17 cellular contexts compared by ENCODE assay signal in the genomic region with DNA sequence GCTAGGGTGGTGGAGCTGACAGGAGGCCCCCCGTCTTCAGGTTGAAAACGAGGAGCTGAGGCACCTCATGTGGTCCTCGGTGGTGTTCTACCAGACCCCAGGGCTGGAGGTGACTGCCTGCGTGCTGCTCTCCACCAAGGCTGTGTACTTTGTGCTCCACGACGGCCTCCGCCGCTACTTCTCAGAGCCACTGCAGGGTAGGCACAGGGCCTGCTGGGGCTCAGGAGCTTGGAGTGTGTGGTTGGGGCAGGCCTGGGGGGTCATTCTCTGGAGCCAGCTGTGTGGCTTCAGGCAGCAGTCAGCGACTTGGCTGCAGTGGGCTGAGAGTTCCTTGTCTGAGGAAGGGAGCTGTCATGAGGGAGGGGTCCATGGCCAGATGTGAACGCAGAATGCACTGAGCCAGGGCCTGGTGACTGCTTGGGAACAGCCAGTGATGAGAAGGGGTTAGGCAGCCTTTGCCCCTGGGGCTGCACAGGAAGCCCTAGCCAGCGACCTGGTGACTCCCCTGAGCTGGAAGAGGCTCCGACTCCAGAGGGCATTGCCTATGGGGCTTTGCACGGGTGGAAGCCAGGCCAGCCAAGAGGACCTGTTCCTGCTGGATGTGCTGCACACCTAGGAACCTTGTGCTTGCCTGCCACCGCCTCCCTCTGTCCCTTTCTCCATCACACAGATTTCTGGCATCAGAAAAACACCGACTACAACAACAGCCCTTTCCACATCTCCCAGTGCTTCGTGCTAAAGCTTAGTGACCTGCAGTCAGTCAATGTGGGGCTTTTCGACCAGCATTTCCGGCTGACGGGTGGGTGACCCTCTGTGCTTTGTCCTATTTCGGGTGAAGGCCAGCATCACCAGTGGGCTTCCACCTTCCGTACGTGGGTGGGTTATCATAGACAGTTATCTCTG. TPM values are rescaled to one million over a fixed set of nuclear protein-coding genes. Genes with fewer than 3 reads are reported as not detected.
DNase-seq lines count a peak whose midpoint lies in the region; ATAC-seq and TF ChIP-seq lines count a peak whose summit lies in the region.
"Had no signal": no experiment of that assay in that cellular context is flagged by ENCODE, and none has a peak within 500 bp of the region (broad histone marks: within the 10 kb centered on the region; RNA-seq: fewer than 3 reads in every experiment).

No MANE protein-coding gene starts in this region.

- WGBS in smooth muscle cell (ENCODE audit: low lambda C conversion rate), result 88% methylated on average over 21 of the region's 22 CpGs

- TF ChIP-seq POLR2A in Peyer's patch (IDR thresholded peaks at IDR 0.05), result no peak

- DNase-seq in Peyer's patch (no peak), brain microvascular endothelial cell (no peak), left lung (no peak), smooth muscle cell (lab: John Stamatoyannopoulos, UW; ENCODE audit: unreplicated experiment) (no peak), SK-N-DZ (ENCODE audit: low spot score) (no peak), occipital lobe (lab: John Stamatoyannopoulos, UW) (no peak)
- DNase-seq in stimulated activated CD4-positive, alpha-beta T cell treated with anti-CD3 and anti-CD28 coated beads, Interleukin-2, amount 100 ng/mL, for 48 hours, result no peak
- DNase-seq: activated CD4-positive, CD25-positive, alpha-beta regulatory T cell treated with anti-CD3 and anti-CD28 coated beads, Interleukin-2, amount 50 U/mL, for 72 hours; MM.1S; NCI-H187 treated with DMSO at 0.1 percent for 48 hours; stimulated activated CD4-positive, alpha-beta T cell treated with anti-CD3 and anti-CD28 coated beads, Interleukin-4, amount 100 ng/mL, for 24 hours; T1000 had no signal

- no peaks in the 10 kb centered on the region for H3K79me2 ChIP-seq in smooth muscle cell (ENCODE audit: low read depth)

- no peak for TF ChIP-seq CTCF in Peyer's patch (IDR thresholded peaks at IDR 0.05)
- TF ChIP-seq CTCF in brain microvascular endothelial cell (IDR thresholded peaks at IDR 0.05; ENCODE audit: low read depth, low read length, missing control alignments), result no peak
- TF ChIP-seq CTCF in left lung (IDR thresholded peaks at IDR 0.05), result no peak
- no peak for TF ChIP-seq CTCF in smooth muscle cell (IDR thresholded peaks at IDR 0.05; ENCODE audit: borderline replicate concordance, insufficient read depth, poor library complexity, severe bottlenecking)

- intact Hi-C loops in left lung (cut with DNase I), result no loop called here

- no peak overlapping the region for H2AFZ ChIP-seq in smooth muscle cell (ENCODE audit: low read depth)

- H3K4me1 ChIP-seq in Peyer's patch (peaks cover 0 to 4% (median 0%) of the 10 kb centered on the region in 4 donors), left lung (peaks cover 8 to 61% of the 10 kb centered on the region in 2 donors), smooth muscle cell (ENCODE audit: low read depth) (no peaks in the 10 kb centered on the region)
- H3K4me1 ChIP-seq: SJSA1 had no signal

- H3K9ac ChIP-seq in smooth muscle cell (ENCODE audit: low read depth), result no peak overlapping the region

- peaks cover 38% of the 10 kb centered on the region for H4K20me1 ChIP-seq in smooth muscle cell (ENCODE audit: low read depth)

- H3K9me3 ChIP-seq in Peyer's patch, result no peaks in the 10 kb centered on the region
- no peaks in the 10 kb centered on the region for H3K9me3 ChIP-seq in left lung
- H3K9me3 ChIP-seq in smooth muscle cell (replicated peaks; ENCODE audit: low read depth), result no peaks in the 10 kb centered on the region
- H3K9me3 ChIP-seq: SJSA1, thoracic aorta had no signal

- in situ Hi-C loops in brain microvascular endothelial cell (cut with HindIII; ENCODE audit: low pct_ligation_motif_present, low sequenced_read_pairs), result no loop called here

- ATAC-seq in left lung, result no peak
- ATAC-seq in GM18867 (IDR thresholded peaks at IDR 0.05; ENCODE audit: unreplicated experiment), result no peak

- H3K27ac ChIP-seq in Peyer's patch (peak overlapping the region in 3 of 4 donors; percentile 25 to 64 (median 55)), brain microvascular endothelial cell (peak overlapping the region; percentile 39), left lung (peak overlapping the region; percentile 44 to 86), smooth muscle cell (ENCODE audit: low read depth) (peak overlapping the region; percentile 17)
- H3K27ac ChIP-seq: SJSA1 had no signal

- no peaks in the 10 kb centered on the region for H3F3A ChIP-seq in smooth muscle cell (ENCODE audit: low read depth)

- H3K4me3 ChIP-seq in Peyer's patch, result no peak overlapping the region
- no peak overlapping the region for H3K4me3 ChIP-seq in brain microvascular endothelial cell (ENCODE audit: low read depth, low read length)
- H3K4me3 ChIP-seq in left lung, result no peak overlapping the region
- H3K4me3 ChIP-seq in smooth muscle cell, result no peak overlapping the region
- H3K4me3 ChIP-seq: SJSA1, thoracic aorta had no signal

- H3K4me2 ChIP-seq in smooth muscle cell, result no peak overlapping the region

- H3K27me3 ChIP-seq in Peyer's patch (no peaks in the 10 kb centered on the region), brain microvascular endothelial cell (replicated peaks) (no peaks in the 10 kb centered on the region), left lung (peaks cover 0 to 9% of the 10 kb centered on the region in 2 donors), smooth muscle cell (ENCODE audit: low read depth) (no peaks in the 10 kb centered on the region)
- H3K27me3 ChIP-seq: SJSA1 had no signal

- H3K36me3 ChIP-seq in Peyer's patch, result peaks cover 0 to 77% (median 0%) of the 10 kb centered on the region in 3 donors
- peaks cover 61% of the 10 kb centered on the region for H3K36me3 ChIP-seq in brain microvascular endothelial cell (replicated peaks)
- peaks cover 0 to 80% of the 10 kb centered on the region in 2 donors for H3K36me3 ChIP-seq in left lung
- H3K36me3 ChIP-seq in smooth muscle cell (ENCODE audit: low read depth), result no peaks in the 10 kb centered on the region

RNA-seq across cellular contexts. Expression of gene STAB1, which starts 4.9 kb away (rescaled TPM):
- total RNA-seq in Peyer's patch (10 to 100 TPM; 27.0 to 98.2 (median 67.2) TPM), left lung (100 to 1,000 TPM; 122 to 334 TPM), smooth muscle cell (0.22 TPM in 1 of 2 replicates, not detected in the other), occipital lobe (14.8 TPM)
- 0.25 and 0.31 TPM in 2 replicates for polyA plus RNA-seq in smooth muscle cell
- polyA plus RNA-seq in SK-N-DZ (2014; cell fraction: cytosol; rRNA removed), result 0.17 and 0.36 TPM in 2 replicates
- polyA plus RNA-seq in SK-N-DZ (2014; cell fraction: nucleus; rRNA removed), result 4.5 and 8.7 TPM in 2 replicates
- total RNA-seq: NCI-H460, SJSA1 had no signal

RNA-seq across cellular contexts. Expression of gene NISCH, which starts 34.9 kb away (rescaled TPM):
- total RNA-seq in Peyer's patch, result 100 to 1,000 TPM in 3 of 4 donors, 10 to 100 TPM in 1; 65.7 to 150 (median 128) TPM
- total RNA-seq in left lung, result 100 to 1,000 TPM in 1 of 2 donors, 10 to 100 TPM in 1; 72.6 to 104 TPM
- 55.2 and 56.1 TPM in 2 replicates for total RNA-seq in smooth muscle cell
- polyA plus RNA-seq in smooth muscle cell, result 46.7 and 47.3 TPM in 2 replicates
- 28.0 and 49.3 TPM in 2 replicates for polyA plus RNA-seq in SK-N-DZ (2014; cell fraction: cytosol; rRNA removed)
- 168 and 213 TPM in 2 replicates for polyA plus RNA-seq in SK-N-DZ (2014; cell fraction: nucleus; rRNA removed)
- total RNA-seq in occipital lobe, result 71.4 TPM

RNA-seq across cellular contexts. Expression of gene TNNC1, which starts 36.4 kb away (rescaled TPM):
- total RNA-seq in Peyer's patch, result not detected
- 100 to 1,000 TPM in 1 of 2 donors, 10 to 100 TPM in 1; 30.7 to 117 TPM for total RNA-seq in left lung
- total RNA-seq in smooth muscle cell, result 4.2 and 5.9 TPM in 2 replicates
- polyA plus RNA-seq in smooth muscle cell, result 5.1 and 7.8 TPM in 2 replicates
- 2.7 and 3.3 TPM in 2 replicates for polyA plus RNA-seq in SK-N-DZ (2014; cell fraction: cytosol; rRNA removed)
- polyA plus RNA-seq in SK-N-DZ (2014; cell fraction: nucleus; rRNA removed), result 1.7 and 6.5 TPM in 2 replicates
- total RNA-seq in occipital lobe, result not detected
- total RNA-seq: mesenteric fat pad had no signal

RNA-seq across cellular contexts. Expression of gene NT5DC2, which starts 43.4 kb away (rescaled TPM):
- total RNA-seq in Peyer's patch (10 to 100 TPM in 3 of 4 donors, 1 to 10 TPM in 1; 5.1 to 17.3 (median 14.7) TPM), left lung (10 to 100 TPM; 81.8 to 83.1 TPM), smooth muscle cell (156 and 207 TPM in 2 replicates), occipital lobe (33.5 TPM)
- 229 and 248 TPM in 2 replicates for polyA plus RNA-seq in smooth muscle cell
- 342 and 366 TPM in 2 replicates for polyA plus RNA-seq in SK-N-DZ (2014; cell fraction: cytosol; rRNA removed)
- polyA plus RNA-seq in SK-N-DZ (2014; cell fraction: nucleus; rRNA removed), result 688 and 845 TPM in 2 replicates

RNA-seq across cellular contexts. Expression of gene SEMA3G, which starts 45.4 kb away (rescaled TPM):
- total RNA-seq in Peyer's patch (10 to 100 TPM; 18.8 to 24.8 (median 22.0) TPM), left lung (10 to 100 TPM; 30.5 to 36.5 TPM), smooth muscle cell (0.09 and 0.31 TPM in 2 replicates), occipital lobe (3.0 TPM)
- polyA plus RNA-seq in smooth muscle cell, result 0.09 TPM in 1 of 2 replicates, not detected in the other
- 0.24 and 1.3 TPM in 2 replicates for polyA plus RNA-seq in SK-N-DZ (2014; cell fraction: cytosol; rRNA removed)
- 0.39 and 2.1 TPM in 2 replicates for polyA plus RNA-seq in SK-N-DZ (2014; cell fraction: nucleus; rRNA removed)

Comparison
In these comparisons a context has a peak if more than half of its experiments do, and no peak if none do; other contexts are left out.
1. RNA of gene STAB1, which starts 4.9 kb away (total RNA-seq): 122 to 334 TPM in left lung, 27.0 to 98.2 TPM in Peyer's patch and 14.8 TPM in occipital lobe (single experiment); 0.22 TPM in smooth muscle cell; every median in the first group is over 10 times any median in the second.
2. Peak in every context shown above with its lines, with median percentiles within 50 percentile points of each other: H3K27ac ChIP-seq.